In genomic region chr4:89136525-89136924, GRCh38 we compare ENCODE assay signal across 2 cellular contexts.
A peak's percentile ranks its signal among the peaks of the same experiment; 100 is the strongest.
TF ChIP-seq lines count a peak whose summit lies in the region.

No MANE protein-coding gene starts in this region.

TF ChIP-seq in GM23338, 12 proteins besides CTCF, POLR2A, EP300 and RAD21:
- no peak for TF ChIP-seq POLR2AphosphoS5 (IDR thresholded peaks at IDR 0.05; ENCODE audit: low read depth)
- TF ChIP-seq, protein P1, sequence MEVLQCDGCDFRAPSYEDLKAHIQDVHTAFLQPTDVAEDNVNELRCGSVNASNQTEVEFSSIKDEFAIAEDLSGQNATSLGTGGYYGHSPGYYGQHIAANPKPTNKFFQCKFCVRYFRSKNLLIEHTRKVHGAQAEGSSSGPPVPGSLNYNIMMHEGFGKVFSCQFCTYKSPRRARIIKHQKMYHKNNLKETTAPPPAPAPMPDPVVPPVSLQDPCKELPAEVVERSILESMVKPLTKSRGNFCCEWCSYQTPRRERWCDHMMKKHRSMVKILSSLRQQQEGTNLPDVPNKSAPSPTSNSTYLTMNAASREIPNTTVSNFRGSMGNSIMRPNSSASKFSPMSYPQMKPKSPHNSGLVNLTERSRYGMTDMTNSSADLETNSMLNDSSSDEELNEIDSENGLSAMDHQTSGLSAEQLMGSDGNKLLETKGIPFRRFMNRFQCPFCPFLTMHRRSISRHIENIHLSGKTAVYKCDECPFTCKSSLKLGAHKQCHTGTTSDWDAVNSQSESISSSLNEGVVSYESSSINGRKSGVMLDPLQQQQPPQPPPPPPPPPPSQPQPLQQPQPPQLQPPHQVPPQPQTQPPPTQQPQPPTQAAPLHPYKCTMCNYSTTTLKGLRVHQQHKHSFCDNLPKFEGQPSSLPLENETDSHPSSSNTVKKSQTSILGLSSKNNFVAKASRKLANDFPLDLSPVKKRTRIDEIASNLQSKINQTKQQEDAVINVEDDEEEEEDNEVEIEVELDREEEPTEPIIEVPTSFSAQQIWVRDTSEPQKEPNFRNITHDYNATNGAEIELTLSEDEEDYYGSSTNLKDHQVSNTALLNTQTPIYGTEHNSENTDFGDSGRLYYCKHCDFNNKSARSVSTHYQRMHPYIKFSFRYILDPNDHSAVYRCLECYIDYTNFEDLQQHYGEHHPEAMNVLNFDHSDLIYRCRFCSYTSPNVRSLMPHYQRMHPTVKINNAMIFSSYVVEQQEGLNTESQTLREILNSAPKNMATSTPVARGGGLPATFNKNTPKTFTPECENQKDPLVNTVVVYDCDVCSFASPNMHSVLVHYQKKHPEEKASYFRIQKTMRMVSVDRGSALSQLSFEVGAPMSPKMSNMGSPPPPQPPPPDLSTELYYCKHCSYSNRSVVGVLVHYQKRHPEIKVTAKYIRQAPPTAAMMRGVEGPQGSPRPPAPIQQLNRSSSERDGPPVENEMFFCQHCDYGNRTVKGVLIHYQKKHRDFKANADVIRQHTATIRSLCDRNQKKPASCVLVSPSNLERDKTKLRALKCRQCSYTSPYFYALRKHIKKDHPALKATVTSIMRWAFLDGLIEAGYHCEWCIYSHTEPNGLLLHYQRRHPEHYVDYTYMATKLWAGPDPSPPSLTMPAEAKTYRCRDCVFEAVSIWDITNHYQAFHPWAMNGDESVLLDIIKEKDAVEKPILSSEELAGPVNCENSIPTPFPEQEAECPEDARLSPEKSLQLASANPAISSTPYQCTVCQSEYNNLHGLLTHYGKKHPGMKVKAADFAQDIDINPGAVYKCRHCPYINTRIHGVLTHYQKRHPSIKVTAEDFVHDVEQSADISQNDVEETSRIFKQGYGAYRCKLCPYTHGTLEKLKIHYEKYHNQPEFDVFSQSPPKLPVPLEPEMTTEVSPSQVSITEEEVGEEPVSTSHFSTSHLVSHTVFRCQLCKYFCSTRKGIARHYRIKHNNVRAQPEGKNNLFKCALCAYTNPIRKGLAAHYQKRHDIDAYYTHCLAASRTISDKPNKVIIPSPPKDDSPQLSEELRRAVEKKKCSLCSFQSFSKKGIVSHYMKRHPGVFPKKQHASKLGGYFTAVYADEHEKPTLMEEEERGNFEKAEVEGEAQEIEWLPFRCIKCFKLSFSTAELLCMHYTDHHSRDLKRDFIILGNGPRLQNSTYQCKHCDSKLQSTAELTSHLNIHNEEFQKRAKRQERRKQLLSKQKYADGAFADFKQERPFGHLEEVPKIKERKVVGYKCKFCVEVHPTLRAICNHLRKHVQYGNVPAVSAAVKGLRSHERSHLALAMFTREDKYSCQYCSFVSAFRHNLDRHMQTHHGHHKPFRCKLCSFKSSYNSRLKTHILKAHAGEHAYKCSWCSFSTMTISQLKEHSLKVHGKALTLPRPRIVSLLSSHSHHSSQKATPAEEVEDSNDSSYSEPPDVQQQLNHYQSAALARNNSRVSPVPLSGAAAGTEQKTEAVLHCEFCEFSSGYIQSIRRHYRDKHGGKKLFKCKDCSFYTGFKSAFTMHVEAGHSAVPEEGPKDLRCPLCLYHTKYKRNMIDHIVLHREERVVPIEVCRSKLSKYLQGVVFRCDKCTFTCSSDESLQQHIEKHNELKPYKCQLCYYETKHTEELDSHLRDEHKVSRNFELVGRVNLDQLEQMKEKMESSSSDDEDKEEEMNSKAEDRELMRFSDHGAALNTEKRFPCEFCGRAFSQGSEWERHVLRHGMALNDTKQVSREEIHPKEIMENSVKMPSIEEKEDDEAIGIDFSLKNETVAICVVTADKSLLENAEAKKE (CRISPR knock-in tag; IDR thresholded peaks at IDR 0.05): no peak
- no peak for TF ChIP-seq NANOG (IDR thresholded peaks at IDR 0.05; ENCODE audit: borderline replicate concordance)
- no peak for TF ChIP-seq ZNF331 (CRISPR knock-in tag; IDR thresholded peaks at IDR 0.05; ENCODE audit: low read depth)
- no peak for TF ChIP-seq REST (IDR thresholded peaks at IDR 0.05; ENCODE audit: unreplicated experiment)
- TF ChIP-seq EZH2 (IDR thresholded peaks at IDR 0.05; ENCODE audit: low read depth, unreplicated experiment): no peak
- no peak for TF ChIP-seq STAT1 (IDR thresholded peaks at IDR 0.05; ENCODE audit: unreplicated experiment)
- TF ChIP-seq, protein P2, sequence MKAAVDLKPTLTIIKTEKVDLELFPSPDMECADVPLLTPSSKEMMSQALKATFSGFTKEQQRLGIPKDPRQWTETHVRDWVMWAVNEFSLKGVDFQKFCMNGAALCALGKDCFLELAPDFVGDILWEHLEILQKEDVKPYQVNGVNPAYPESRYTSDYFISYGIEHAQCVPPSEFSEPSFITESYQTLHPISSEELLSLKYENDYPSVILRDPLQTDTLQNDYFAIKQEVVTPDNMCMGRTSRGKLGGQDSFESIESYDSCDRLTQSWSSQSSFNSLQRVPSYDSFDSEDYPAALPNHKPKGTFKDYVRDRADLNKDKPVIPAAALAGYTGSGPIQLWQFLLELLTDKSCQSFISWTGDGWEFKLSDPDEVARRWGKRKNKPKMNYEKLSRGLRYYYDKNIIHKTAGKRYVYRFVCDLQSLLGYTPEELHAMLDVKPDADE (IDR thresholded peaks at IDR 0.05): no peak
- no peak for TF ChIP-seq EZH2phosphoT487 (IDR thresholded peaks at IDR 0.05; ENCODE audit: unreplicated experiment)
- TF ChIP-seq CREB1 (CRISPR knock-in tag; IDR thresholded peaks at IDR 0.05; ENCODE audit: low read depth): no peak
- TF ChIP-seq ZNF114 (CRISPR knock-in tag; IDR thresholded peaks at IDR 0.05): no peak
- TF ChIP-seq JUNB (IDR thresholded peaks at IDR 0.05; ENCODE audit: unreplicated experiment): no peak

TF ChIP-seq in SK-N-SH, 30 proteins besides CTCF, POLR2A, EP300 and RAD21:
- no peak for TF ChIP-seq MEF2A (IDR thresholded peaks at IDR 0.05; ENCODE audit: borderline replicate concordance, low read depth)
- TF ChIP-seq TCF12 (IDR thresholded peaks at IDR 0.05): peak; percentile 50
- TF ChIP-seq RCOR1 (IDR thresholded peaks at IDR 0.05; ENCODE audit: low read length): no peak
- no peak for TF ChIP-seq TAF1 (IDR thresholded peaks at IDR 0.05; ENCODE audit: borderline replicate concordance, low read depth, low read length)
- TF ChIP-seq CHD2 (IDR thresholded peaks at IDR 0.05; ENCODE audit: low read length, partially characterized antibody): no peak
- peak; percentile 41 for TF ChIP-seq FOSL2 (IDR thresholded peaks at IDR 0.05; ENCODE audit: borderline replicate concordance, low read depth)
- TF ChIP-seq, protein P3, sequence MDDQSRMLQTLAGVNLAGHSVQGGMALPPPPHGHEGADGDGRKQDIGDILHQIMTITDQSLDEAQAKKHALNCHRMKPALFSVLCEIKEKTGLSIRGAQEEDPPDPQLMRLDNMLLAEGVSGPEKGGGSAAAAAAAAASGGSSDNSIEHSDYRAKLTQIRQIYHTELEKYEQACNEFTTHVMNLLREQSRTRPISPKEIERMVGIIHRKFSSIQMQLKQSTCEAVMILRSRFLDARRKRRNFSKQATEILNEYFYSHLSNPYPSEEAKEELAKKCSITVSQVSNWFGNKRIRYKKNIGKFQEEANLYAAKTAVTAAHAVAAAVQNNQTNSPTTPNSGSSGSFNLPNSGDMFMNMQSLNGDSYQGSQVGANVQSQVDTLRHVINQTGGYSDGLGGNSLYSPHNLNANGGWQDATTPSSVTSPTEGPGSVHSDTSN (IDR thresholded peaks at IDR 0.05): peak; percentile 20; the same call in 1 of the 2 replicates
- TF ChIP-seq JUND (IDR thresholded peaks at IDR 0.05): peak; percentile 53; the same call in 1 of the 2 replicates
- TF ChIP-seq NFIC (IDR thresholded peaks at IDR 0.05; ENCODE audit: borderline replicate concordance): peak; percentile 61
